In the genomic region with DNA sequence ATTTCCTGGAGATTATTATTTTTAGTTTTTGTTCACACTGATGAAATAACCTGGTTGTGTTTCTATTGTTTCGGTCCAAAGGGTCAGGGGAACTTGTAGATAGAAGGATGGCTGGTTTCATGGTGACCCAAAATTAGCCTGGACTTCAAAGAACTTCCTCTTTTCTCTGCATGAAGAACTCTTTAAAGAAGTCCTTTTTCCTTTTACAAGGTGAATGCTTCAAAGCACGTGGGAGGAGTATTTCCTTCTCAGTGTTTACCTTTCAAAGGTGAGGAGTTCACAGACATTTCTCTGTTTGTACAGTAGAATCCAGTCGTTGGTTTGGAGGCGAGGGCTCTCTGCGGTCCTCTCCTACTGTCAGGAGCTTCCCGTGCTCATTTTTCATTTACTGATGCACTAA, we compare ENCODE assay signal across 11 cellular contexts.
DNase-seq lines count a peak whose midpoint lies in the region; ATAC-seq, FAIRE-seq and TF ChIP-seq lines count a peak whose summit lies in the region.
"Had no signal": no experiment of that assay in that cellular context is flagged by ENCODE, and none has a peak within 500 bp of the region (broad histone marks: within the 10 kb centered on the region; RNA-seq: fewer than 3 reads in every experiment).

No MANE protein-coding gene starts in this region.

- no peak overlapping the region for H3K9ac ChIP-seq in colonic mucosa (ENCODE audit: low read depth in 2 of 2, low read length in 2 of 2)

- ATAC-seq in GM19452 (IDR thresholded peaks at IDR 0.05; ENCODE audit: unreplicated experiment), result peak; percentile 55
- ATAC-seq in HG03103 (IDR thresholded peaks at IDR 0.05; ENCODE audit: low read depth, unreplicated experiment), result peak; percentile 92
- ATAC-seq in HG02840 (IDR thresholded peaks at IDR 0.05; ENCODE audit: low FRiP score, unreplicated experiment), result no peak
- ATAC-seq in effector memory CD8-positive, alpha-beta T cell (replicated peaks), result no peak

- H3K4me1 Mint-ChIP-seq in effector memory CD8-positive, alpha-beta T cell (ENCODE audit: low read depth in 2 of 2), result no peaks in the 10 kb centered on the region

- H3K27ac Mint-ChIP-seq in effector memory CD8-positive, alpha-beta T cell, result no peak overlapping the region
- H3K27ac Mint-ChIP-seq: activated T-cell treated with anti-CD3 and anti-CD28 coated beads, Interleukin-2, amount 50 U/mL, for 24 hours had no signal

- H3K9me3 ChIP-seq in colonic mucosa, result no peaks in the 10 kb centered on the region

- TF ChIP-seq CTCF in colonic mucosa (IDR thresholded peaks at IDR 0.05), result no peak

- DNase-seq in GM12891 (ENCODE audit: insufficient read length, low spot score) (peak; percentile 5), colonic mucosa (peak; percentile 18), GDM1 (lab: John Stamatoyannopoulos, UW) (no peak), DMS 273 (lab: John Stamatoyannopoulos, UW; ENCODE audit: unreplicated experiment) (no peak)
- no peak for DNase-seq in effector memory CD8-positive, alpha-beta T cell
- DNase-seq: activated T-cell treated with anti-CD3 and anti-CD28 coated beads, Interleukin-2, amount 50 U/mL, for 24 hours; left ventricle myocardium inferior had no signal

- H3K4me3 ChIP-seq in colonic mucosa, result no peak overlapping the region
- H3K4me3 ChIP-seq: left ventricle myocardium inferior, tibial nerve had no signal

- FAIRE-seq in GM12891 (lab: Jason Lieb, UNC), result no peak

- peaks cover 2 to 6% of the 10 kb centered on the region in 2 donors for H3K9me3 Mint-ChIP-seq in effector memory CD8-positive, alpha-beta T cell

- no peaks in the 10 kb centered on the region for H3K27me3 ChIP-seq in colonic mucosa
- H3K27me3 ChIP-seq: tibial nerve had no signal

- H3K27me3 Mint-ChIP-seq in effector memory CD8-positive, alpha-beta T cell, result peaks cover 20 to 38% of the 10 kb centered on the region in 2 donors

- intact Hi-C loops in colonic mucosa (cut with DNase I), result no loop called here

- H3K4me1 ChIP-seq in colonic mucosa, result peaks cover 4% of the 10 kb centered on the region
- H3K4me1 ChIP-seq: left ventricle myocardium inferior, tibial nerve had no signal

- TF ChIP-seq POLR2A in GM12891 (IDR thresholded peaks at IDR 0.05; ENCODE audit: low read depth, low read length), result no peak

- no peak overlapping the region for H3K4me3 Mint-ChIP-seq in effector memory CD8-positive, alpha-beta T cell
- H3K4me3 Mint-ChIP-seq: activated T-cell treated with anti-CD3 and anti-CD28 coated beads, Interleukin-2, amount 50 U/mL, for 24 hours had no signal

- H3K36me3 Mint-ChIP-seq in effector memory CD8-positive, alpha-beta T cell (ENCODE audit: insufficient read depth), result no peaks in the 10 kb centered on the region

- no peaks in the 10 kb centered on the region for H3K36me3 ChIP-seq in colonic mucosa
- H3K36me3 ChIP-seq: left ventricle myocardium inferior, tibial nerve had no signal

- no peak overlapping the region for H3K27ac ChIP-seq in colonic mucosa
- H3K27ac ChIP-seq: left ventricle myocardium inferior, tibial nerve had no signal

TF ChIP-seq in GM12891, 5 proteins besides CTCF, POLR2A, EP300 and RAD21:
- TF ChIP-seq TAF1 (IDR thresholded peaks at IDR 0.05; ENCODE audit: low read depth, low read length) (no peak), SPI1 (IDR thresholded peaks at IDR 0.05; ENCODE audit: low read depth, low read length) (peak; percentile 72)

Comparison
In these comparisons a context has a peak if more than half of its experiments do, and no peak if none do; other contexts are left out.
1. DNase-seq: peak in GM12891 (single experiment) and colonic mucosa (single experiment); none in GDM1 (single experiment), DMS 273 (single experiment) and effector memory CD8-positive, alpha-beta T cell (0 of 3).
2. ATAC-seq: peak in GM19452 (single experiment) and HG03103 (single experiment); none in HG02840 (single experiment) and effector memory CD8-positive, alpha-beta T cell (single experiment).